8 cellular contexts compared by ENCODE assay signal in the genomic region with DNA sequence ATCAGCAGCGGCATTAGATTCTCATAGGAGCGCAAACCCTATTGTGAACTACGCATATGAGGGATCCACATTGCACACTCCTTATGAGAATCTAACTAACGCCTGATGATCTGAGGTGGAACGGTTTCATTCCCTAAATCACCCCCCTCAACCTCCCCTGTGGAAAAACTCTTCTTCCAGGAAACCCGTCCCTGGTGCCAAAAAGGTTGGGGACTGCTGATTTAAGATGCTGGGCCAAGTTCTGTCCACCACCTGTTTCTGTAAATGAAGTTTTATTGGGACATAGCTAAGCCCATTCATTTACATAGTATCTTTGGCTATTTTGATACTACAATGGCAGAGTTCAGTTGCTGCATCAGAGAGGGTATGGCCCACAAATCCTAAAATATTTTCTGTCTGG.
"Had no signal": no experiment of that assay in that cellular context is flagged by ENCODE, and none has a peak within 500 bp of the region (broad histone marks: within the 10 kb centered on the region; RNA-seq: fewer than 3 reads in every experiment).

No MANE protein-coding gene starts in this region.

- H3K4me3 ChIP-seq: GM23338 had no signal

- H3K27ac Mint-ChIP-seq: GM23338, IgD-negative memory B cell had no signal

- H3K4me3 Mint-ChIP-seq: GM23338, H9, IgD-negative memory B cell had no signal

- H3K9ac ChIP-seq: KMS-11 had no signal

- ATAC-seq: GM23338, HepG2 had no signal

- H3K27ac ChIP-seq: HL-60, KMS-11 had no signal

- H3K4me2 ChIP-seq: GM23338, KMS-11 had no signal

- H3K4me1 Mint-ChIP-seq: GM23338, H9 had no signal

- H2AFZ ChIP-seq: GM23338 had no signal

- DNase-seq: H9, HCEC 1CT, KBM-7 had no signal
